ENCODE assay signal across 8 cellular contexts in genomic region chr7:97118306-97118917, GRCh38. TPM values are rescaled to one million over a fixed set of nuclear protein-coding genes. Genes with fewer than 3 reads are reported as not detected.
DNase-seq lines count a peak whose midpoint lies in the region; ATAC-seq, FAIRE-seq and TF ChIP-seq lines count a peak whose summit lies in the region.

No MANE protein-coding gene starts in this region.

- in situ Hi-C loops in KBM-7 (cut with MboI; ENCODE audit: low pct_unique_long_range_greater_than_20kb, low sequenced_read_pairs): no loop called here
- in situ Hi-C loops in mammary epithelial cell (cut with MboI; ENCODE audit: low sequenced_read_pairs in 2 of 2): loop anchor here in 1 of 2 donors (10.0 kb wide), 1 partner anchor 726 kb away; no protein-coding TSS in a partner anchor

- TF ChIP-seq CTCF in BJ (IDR thresholded peaks at IDR 0.05; ENCODE audit: insufficient read depth, low read depth, low read length) (no peak), mammary epithelial cell (conservative IDR thresholded peaks at IDR 0.05 in 1 of 2, IDR thresholded peaks at IDR 0.05 in 1 of 2; ENCODE audit: extremely low read depth in 1 of 2, insufficient read depth in 1 of 2, low read depth in 1 of 2, low read length in 2 of 2) (no peak)

- FAIRE-seq in H54 (lab: Jason Lieb, UNC): no peak

- H3K9me3 ChIP-seq in mammary epithelial cell (replicated peaks; ENCODE audit: insufficient read depth, low read length): no peaks in the 10 kb centered on the region

- POLR2A ChIA-PET in BJ (lab: Charles Lee): interaction anchor here (1.2 kb wide), 1 partner anchor 1499 kb away, joined by 3 read pairs; the partner anchor contains the start of gene NPTX2

- H3K9ac ChIP-seq in mammary epithelial cell (ENCODE audit: insufficient read depth, low read length): peak overlapping the region; percentile 72

- H2AFZ ChIP-seq in mammary epithelial cell (ENCODE audit: low read depth, low read length): peak overlapping the region; percentile 60

- no peak for DNase-seq in BJ (ENCODE audit: low read depth)
- DNase-seq in KBM-7: peak; percentile 37
- no peak for DNase-seq in mammary epithelial cell
- DNase-seq in myocyte (ENCODE audit: low read depth): peak; percentile 9
- DNase-seq in H54 (ENCODE audit: insufficient read length, low spot score): no peak
- DNase-seq in ecto neural progenitor cell (ENCODE audit: low spot score): no peak
- DNase-seq in activated CD4-positive, alpha-beta T cell treated with anti-CD3 and anti-CD28 coated beads for 48 hours: no peak

- dilution Hi-C loops in mammary epithelial cell (cut with HindIII; ENCODE audit: low sequenced_read_pairs): no loop called here

- no peak for TF ChIP-seq POLR2A in H54 (IDR thresholded peaks at IDR 0.05; ENCODE audit: low read depth, low read length)

- H3K27me3 ChIP-seq in BJ (ENCODE audit: control insufficient read depth, insufficient read depth, low read length) (no peaks in the 10 kb centered on the region), mammary epithelial cell (ENCODE audit: insufficient read depth, low read length) (no peaks in the 10 kb centered on the region)

- H3K4me1 ChIP-seq in mammary epithelial cell (ENCODE audit: insufficient read depth, low read length): no peaks in the 10 kb centered on the region

- 32% methylated on average over 13 of the region's 13 CpGs for WGBS in mammary epithelial cell (ENCODE audit: low coverage, missing lambda C conversion rate)

- H3K4me3 ChIP-seq in BJ (ENCODE audit: low read depth, low read length) (peak overlapping the region; percentile 71), mammary epithelial cell (replicated peaks in 1 of 3; ENCODE audit: insufficient read depth in 1 of 3, low read depth in 2 of 3, low read length in 3 of 3) (peak overlapping the region; percentile 60 to 87 (median 76))

- H3K4me2 ChIP-seq in mammary epithelial cell (ENCODE audit: insufficient read depth, low read depth, low read length): peak overlapping the region; percentile 65

- ATAC-seq in GM18873 (IDR thresholded peaks at IDR 0.05; ENCODE audit: low FRiP score, unreplicated experiment): no peak

- no peaks in the 10 kb centered on the region for H3K36me3 ChIP-seq in BJ (ENCODE audit: control insufficient read depth, insufficient read depth, low read length)
- no peaks in the 10 kb centered on the region for H3K36me3 ChIP-seq in mammary epithelial cell (ENCODE audit: insufficient read depth, low read length)

- peak overlapping the region; percentile 52 for H3K27ac ChIP-seq in mammary epithelial cell (ENCODE audit: insufficient read depth, low read depth, low read length)

- intact Hi-C loops in mammary epithelial cell (cut with micrococcal nuclease): no loop called here

- BruUV-seq in mammary epithelial cell (replicated peaks; lab: Mats Ljungman, UMichigan): no TSS peak

- CTCF ChIA-PET in BJ (lab: Yijun Ruan, JAX): interaction anchor here (4.9 kb wide), 1 partner anchor 13 kb away, joined by 20 read pairs; no protein-coding TSS in a partner anchor
- CTCF ChIA-PET in mammary epithelial cell (lab: Charles Lee; ENCODE audit: low non-redundant PET): interaction anchor here (0.6 kb wide), 1 partner anchor 702 kb away, joined by 3 read pairs; no protein-coding TSS in a partner anchor

- no peaks in the 10 kb centered on the region for H4K20me1 ChIP-seq in mammary epithelial cell (ENCODE audit: insufficient read depth, low read length)

- peaks cover 40% of the 10 kb centered on the region for H3K79me2 ChIP-seq in mammary epithelial cell (ENCODE audit: insufficient read depth, low read length)

RNA-seq across cellular contexts. Expression of gene SDHAF3, which starts 0.9 kb away (rescaled TPM):
- polyA plus RNA-seq in BJ (2011; rRNA removed) (3.9 and 8.1 TPM in 2 replicates), mammary epithelial cell (11.1 TPM)
- 1.6 and 10.0 TPM in 2 replicates for polyA minus RNA-seq in BJ (2011; rRNA and poly(A)+ RNA removed)
- total RNA-seq in mammary epithelial cell (10 to 100 TPM; 10.0 to 21.6 TPM), myocyte (18.0 and 26.7 TPM in 2 replicates)
- 5.5 TPM for polyA minus RNA-seq in mammary epithelial cell
- 33.7 TPM for polyA plus RNA-seq in myocyte (2012)

Comparison
In these comparisons a context has a peak if more than half of its experiments do, and no peak if none do; other contexts are left out.
1. DNase-seq: peak in KBM-7 (single experiment) and myocyte (single experiment); none in BJ (single experiment), mammary epithelial cell (single experiment), H54 (single experiment), ecto neural progenitor cell (single experiment) and activated CD4-positive, alpha-beta T cell treated with anti-CD3 and anti-CD28 coated beads for 48 hours (single experiment).